9 cellular contexts compared by ENCODE assay signal in the genomic region with DNA sequence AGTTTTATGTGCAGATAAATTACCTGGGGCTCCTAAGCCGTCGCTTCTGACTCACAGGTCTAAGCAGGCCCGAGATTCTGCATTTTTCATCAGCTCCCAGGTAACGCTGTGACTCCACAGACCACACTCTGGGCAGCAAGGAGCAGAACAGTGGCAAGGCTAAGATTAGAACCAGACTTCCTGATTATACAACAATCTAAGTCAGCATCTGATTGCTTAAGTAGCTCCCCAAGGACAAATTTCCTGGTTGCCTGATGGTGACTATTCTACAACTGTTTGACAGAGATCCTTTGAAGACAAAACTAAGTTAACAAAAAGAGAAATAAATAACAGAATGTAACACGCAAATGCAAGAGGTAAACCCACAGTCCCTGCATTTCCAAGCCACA.
A peak's percentile ranks its signal among the peaks of the same experiment; 100 is the strongest.
DNase-seq lines count a peak whose midpoint lies in the region; ATAC-seq and TF ChIP-seq lines count a peak whose summit lies in the region.
"Had no signal": no experiment of that assay in that cellular context is flagged by ENCODE, and none has a peak within 500 bp of the region (broad histone marks: within the 10 kb centered on the region; RNA-seq: fewer than 3 reads in every experiment).

No MANE protein-coding gene starts in this region.

- DNase-seq in SKM-1 treated with dmso at 0.1 percent for 144 hours (lab: John Stamatoyannopoulos, UW; ENCODE audit: unreplicated experiment): peak; percentile 23
- no peak for DNase-seq in SKM-1 (lab: John Stamatoyannopoulos, UW; ENCODE audit: unreplicated experiment)
- DNase-seq in medulla oblongata (ENCODE audit: extremely low spot score): peak; percentile 54
- no peak for DNase-seq in upper lobe of right lung
- no peak for DNase-seq in NCI-H2171 (lab: John Stamatoyannopoulos, UW)
- DNase-seq: stimulated activated naive CD8-positive, alpha-beta T cell treated with anti-CD3 and anti-CD28 coated beads, Interleukin-15, amount 100 ng/mL, for 72 hours had no signal

- peaks cover under 1% of the 10 kb centered on the region for H3K36me3 ChIP-seq in upper lobe of right lung

- no peaks in the 10 kb centered on the region for H3K9me3 ChIP-seq in upper lobe of right lung

- no peaks in the 10 kb centered on the region for H3K27me3 ChIP-seq in upper lobe of right lung

- H3K27ac ChIP-seq in cingulate gyrus (ENCODE audit: low read depth, low read length) (peak overlapping the region; percentile 33), upper lobe of right lung (peak overlapping the region; percentile 44)

- TF ChIP-seq CTCF in upper lobe of right lung (IDR thresholded peaks at IDR 0.05): no peak

- peaks cover 63% of the 10 kb centered on the region for H3K4me1 ChIP-seq in upper lobe of right lung

- intact Hi-C loops in upper lobe of right lung (cut with DNase I): no loop called here

- H3K4me3 ChIP-seq in upper lobe of right lung: peak overlapping the region; percentile 0

- ATAC-seq in upper lobe of right lung: peak; percentile 77
- ATAC-seq in HG02763 (IDR thresholded peaks at IDR 0.05; ENCODE audit: unreplicated experiment): no peak
- no peak for ATAC-seq in HG02588 (IDR thresholded peaks at IDR 0.05; ENCODE audit: unreplicated experiment)
- ATAC-seq: stimulated activated naive CD8-positive, alpha-beta T cell treated with anti-CD3 and anti-CD28 coated beads, Interleukin-15, amount 100 ng/mL, for 72 hours had no signal

Comparison
In these comparisons a context has a peak if more than half of its experiments do, and no peak if none do; other contexts are left out.
1. DNase-seq: peak in SKM-1 treated with dmso at 0.1 percent for 144 hours (single experiment) and medulla oblongata (single experiment); none in SKM-1 (single experiment), upper lobe of right lung (single experiment) and NCI-H2171 (single experiment).